1 cellular context compared by ENCODE assay signal in genomic region chr9:137760426-137760825, GRCh38.
TF ChIP-seq lines count a peak whose summit lies in the region.

No MANE protein-coding gene starts in this region.

TF ChIP-seq in WTC11, 78 proteins besides CTCF, POLR2A, EP300 and RAD21 (continued from another document):
- TF ChIP-seq, protein P1, sequence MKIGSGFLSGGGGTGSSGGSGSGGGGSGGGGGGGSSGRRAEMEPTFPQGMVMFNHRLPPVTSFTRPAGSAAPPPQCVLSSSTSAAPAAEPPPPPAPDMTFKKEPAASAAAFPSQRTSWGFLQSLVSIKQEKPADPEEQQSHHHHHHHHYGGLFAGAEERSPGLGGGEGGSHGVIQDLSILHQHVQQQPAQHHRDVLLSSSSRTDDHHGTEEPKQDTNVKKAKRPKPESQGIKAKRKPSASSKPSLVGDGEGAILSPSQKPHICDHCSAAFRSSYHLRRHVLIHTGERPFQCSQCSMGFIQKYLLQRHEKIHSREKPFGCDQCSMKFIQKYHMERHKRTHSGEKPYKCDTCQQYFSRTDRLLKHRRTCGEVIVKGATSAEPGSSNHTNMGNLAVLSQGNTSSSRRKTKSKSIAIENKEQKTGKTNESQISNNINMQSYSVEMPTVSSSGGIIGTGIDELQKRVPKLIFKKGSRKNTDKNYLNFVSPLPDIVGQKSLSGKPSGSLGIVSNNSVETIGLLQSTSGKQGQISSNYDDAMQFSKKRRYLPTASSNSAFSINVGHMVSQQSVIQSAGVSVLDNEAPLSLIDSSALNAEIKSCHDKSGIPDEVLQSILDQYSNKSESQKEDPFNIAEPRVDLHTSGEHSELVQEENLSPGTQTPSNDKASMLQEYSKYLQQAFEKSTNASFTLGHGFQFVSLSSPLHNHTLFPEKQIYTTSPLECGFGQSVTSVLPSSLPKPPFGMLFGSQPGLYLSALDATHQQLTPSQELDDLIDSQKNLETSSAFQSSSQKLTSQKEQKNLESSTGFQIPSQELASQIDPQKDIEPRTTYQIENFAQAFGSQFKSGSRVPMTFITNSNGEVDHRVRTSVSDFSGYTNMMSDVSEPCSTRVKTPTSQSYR (CRISPR knock-in tag; IDR thresholded peaks at IDR 0.05) = no peak
- TF ChIP-seq HMGXB4 (CRISPR knock-in tag; IDR thresholded peaks at IDR 0.05) (no peak), ZNF219 (CRISPR knock-in tag; IDR thresholded peaks at IDR 0.05; ENCODE audit: borderline replicate concordance) (no peak), ZMAT4 (CRISPR knock-in tag; IDR thresholded peaks at IDR 0.05) (no peak), PRRX2 (CRISPR knock-in tag; IDR thresholded peaks at IDR 0.05) (no peak)
- TF ChIP-seq, protein P2, sequence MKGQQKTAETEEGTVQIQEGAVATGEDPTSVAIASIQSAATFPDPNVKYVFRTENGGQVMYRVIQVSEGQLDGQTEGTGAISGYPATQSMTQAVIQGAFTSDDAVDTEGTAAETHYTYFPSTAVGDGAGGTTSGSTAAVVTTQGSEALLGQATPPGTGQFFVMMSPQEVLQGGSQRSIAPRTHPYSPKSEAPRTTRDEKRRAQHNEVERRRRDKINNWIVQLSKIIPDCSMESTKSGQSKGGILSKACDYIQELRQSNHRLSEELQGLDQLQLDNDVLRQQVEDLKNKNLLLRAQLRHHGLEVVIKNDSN (CRISPR knock-in tag; IDR thresholded peaks at IDR 0.05) = no peak
